ENCODE assay signal across 12 cellular contexts in genomic region chrX:153766871-153767673, GRCh38. TPM values are rescaled to one million over a fixed set of nuclear protein-coding genes. Genes with fewer than 3 reads are reported as not detected.
DNase-seq lines count a peak whose midpoint lies in the region; ATAC-seq and TF ChIP-seq lines count a peak whose summit lies in the region.
"Had no signal": no experiment of that assay in that cellular context is flagged by ENCODE, and none has a peak within 500 bp of the region (broad histone marks: within the 10 kb centered on the region; RNA-seq: fewer than 3 reads in every experiment).

No MANE protein-coding gene starts in this region.

- no peak for TF ChIP-seq CTCF in esophagus squamous epithelium (IDR thresholded peaks at IDR 0.05)

- no peak overlapping the region for H3K23ac ChIP-seq in mesendoderm (ENCODE audit: low read length)

- H3K27ac ChIP-seq in right cardiac atrium (ENCODE audit: low read length): no peak overlapping the region
- H3K27ac ChIP-seq in mesendoderm (ENCODE audit: low read depth, low read length): no peak overlapping the region
- H3K27ac ChIP-seq in esophagus squamous epithelium: no peak overlapping the region
- H3K27ac ChIP-seq: thyroid gland had no signal

- intact Hi-C loops in right cardiac atrium (cut with DNase I): loop anchor here in 2 of 4 donors (10.0 kb wide), 1 partner anchor 188 kb away; no protein-coding TSS in a partner anchor
- intact Hi-C loops in cardiac septum (cut with DNase I): no loop called here
- intact Hi-C loops in esophagus squamous epithelium (cut with DNase I): loop anchor here (5.0 kb wide), 1 partner anchor 180 kb away; no protein-coding TSS in a partner anchor

- H4K5ac ChIP-seq in mesendoderm (ENCODE audit: low read length): no peak overlapping the region

- no peaks in the 10 kb centered on the region for H3K79me1 ChIP-seq in mesendoderm (ENCODE audit: low read length)

- H2BK120ac ChIP-seq in mesendoderm (ENCODE audit: low read depth, low read length): no peak overlapping the region

- no peaks in the 10 kb centered on the region for H3K27me3 ChIP-seq in right cardiac atrium (ENCODE audit: control insufficient read depth, insufficient read depth)
- H3K27me3 ChIP-seq in mesendoderm (ENCODE audit: insufficient read depth, low read length, poor library complexity): no peaks in the 10 kb centered on the region
- H3K27me3 ChIP-seq in esophagus squamous epithelium: no peaks in the 10 kb centered on the region
- H3K27me3 ChIP-seq: thyroid gland had no signal

- H3K4me1 Mint-ChIP-seq in activated naive CD8-positive, alpha-beta T cell treated with anti-CD3 and anti-CD28 coated beads, Interleukin-2, amount 10 ng/mL, durations not matched to agents 7 days and 5 days: peaks cover 9% of the 10 kb centered on the region

- TF ChIP-seq POLR2A in esophagus squamous epithelium (IDR thresholded peaks at IDR 0.05): no peak

- H3K36me3 Mint-ChIP-seq in activated naive CD8-positive, alpha-beta T cell treated with anti-CD3 and anti-CD28 coated beads, Interleukin-2, amount 10 ng/mL, durations not matched to agents 7 days and 5 days: no peaks in the 10 kb centered on the region

- H3K4me3 ChIP-seq in right cardiac atrium (ENCODE audit: low read length) (no peak overlapping the region), mesendoderm (ENCODE audit: low read length) (no peak overlapping the region), esophagus squamous epithelium (no peak overlapping the region)
- H3K4me3 ChIP-seq: thyroid gland had no signal

- peak overlapping the region; percentile 34 for H3K56ac ChIP-seq in mesendoderm (ENCODE audit: low read length)

- no peak overlapping the region for H3K4ac ChIP-seq in mesendoderm (ENCODE audit: low read depth, low read length)

- no peak overlapping the region for H3K18ac ChIP-seq in mesendoderm (ENCODE audit: low read length)

- H3K79me2 ChIP-seq in mesendoderm (ENCODE audit: control insufficient read depth, insufficient read depth, low read length): no peaks in the 10 kb centered on the region

- DNase-seq in right cardiac atrium: peak; percentile 24 to 62 (median 35)
- DNase-seq in cardiac septum (ENCODE audit: low spot score): no peak
- DNase-seq in activated naive CD8-positive, alpha-beta T cell treated with anti-CD3 and anti-CD28 coated beads, Interleukin-2, amount 10 ng/mL, durations not matched to agents 7 days and 5 days: peak; percentile 23
- DNase-seq in mesendoderm: no peak
- no peak for DNase-seq in esophagus squamous epithelium (lab: John Stamatoyannopoulos, UW)
- DNase-seq in NCI-H69 (lab: John Stamatoyannopoulos, UW): no peak
- DNase-seq in cortex of kidney (lab: John Stamatoyannopoulos, UW): no peak
- no peak for DNase-seq in kidney tubule cell (ENCODE audit: low spot score)
- DNase-seq: T1000, thyroid gland had no signal

- WGBS in right cardiac atrium: 88% methylated on average over 56 of the region's 56 CpGs
- no CpG with 5 or more reads among the region's 56 CpGs for WGBS in mesendoderm (ENCODE audit: extremely low coverage, insufficient coverage, low lambda C conversion rate)
- 80 to 90% methylated on average over 5 to 20 of the region's 56 CpGs for WGBS in esophagus squamous epithelium, 2 donors

- H4K8ac ChIP-seq in mesendoderm (ENCODE audit: low read depth, low read length): no peak overlapping the region

- H3K4me1 ChIP-seq in right cardiac atrium (ENCODE audit: control insufficient read depth, insufficient read depth, low read length) (no peaks in the 10 kb centered on the region), mesendoderm (ENCODE audit: control insufficient read depth, low read depth, low read length) (no peaks in the 10 kb centered on the region), esophagus squamous epithelium (peaks cover 0 to 34% (median 20%) of the 10 kb centered on the region in 3 donors)
- H3K4me1 ChIP-seq: thyroid gland had no signal

- H3K9me3 ChIP-seq in right cardiac atrium (ENCODE audit: control insufficient read depth, low read length) (no peaks in the 10 kb centered on the region), esophagus squamous epithelium (no peaks in the 10 kb centered on the region)
- H3K9me3 ChIP-seq: thyroid gland had no signal

- H3K36me3 ChIP-seq in mesendoderm (ENCODE audit: control insufficient read depth, insufficient read depth, low read length) (no peaks in the 10 kb centered on the region), esophagus squamous epithelium (peaks cover 0 to 5% (median 0%) of the 10 kb centered on the region in 3 donors)
- H3K36me3 ChIP-seq: thyroid gland had no signal

- H3K27ac Mint-ChIP-seq in activated naive CD8-positive, alpha-beta T cell treated with anti-CD3 and anti-CD28 coated beads, Interleukin-2, amount 10 ng/mL, durations not matched to agents 7 days and 5 days: peak overlapping the region; percentile 87

- no peak for ATAC-seq in right cardiac atrium
- ATAC-seq in activated naive CD8-positive, alpha-beta T cell treated with anti-CD3 and anti-CD28 coated beads, Interleukin-2, amount 10 ng/mL, durations not matched to agents 7 days and 5 days (ENCODE audit: low read depth): no peak

- H3K4me2 ChIP-seq in mesendoderm (ENCODE audit: low read length): no peak overlapping the region

- H2AK5ac ChIP-seq in mesendoderm (ENCODE audit: low read length): no peak overlapping the region

- H3K9me3 Mint-ChIP-seq in activated naive CD8-positive, alpha-beta T cell treated with anti-CD3 and anti-CD28 coated beads, Interleukin-2, amount 10 ng/mL, durations not matched to agents 7 days and 5 days: no peaks in the 10 kb centered on the region
- H3K9me3 Mint-ChIP-seq: activated T-cell treated with anti-CD3 and anti-CD28 coated beads, Interleukin-2, amount 50 U/mL, for 24 hours; central memory CD8-positive, alpha-beta T cell had no signal

- peak overlapping the region; percentile 71 for H3K4me3 Mint-ChIP-seq in activated naive CD8-positive, alpha-beta T cell treated with anti-CD3 and anti-CD28 coated beads, Interleukin-2, amount 10 ng/mL, durations not matched to agents 7 days and 5 days
- H3K4me3 Mint-ChIP-seq: central memory CD8-positive, alpha-beta T cell had no signal

- no peak overlapping the region for H3K9ac ChIP-seq in mesendoderm (ENCODE audit: low read length)

- H2BK5ac ChIP-seq in mesendoderm (ENCODE audit: low read length): no peak overlapping the region

- H3K27me3 Mint-ChIP-seq in activated naive CD8-positive, alpha-beta T cell treated with anti-CD3 and anti-CD28 coated beads, Interleukin-2, amount 10 ng/mL, durations not matched to agents 7 days and 5 days: no peaks in the 10 kb centered on the region
- H3K27me3 Mint-ChIP-seq: central memory CD8-positive, alpha-beta T cell had no signal

- no peak overlapping the region for H2BK15ac ChIP-seq in mesendoderm (replicated peaks; ENCODE audit: low read depth)

- POLR2A ChIA-PET in activated naive CD8-positive, alpha-beta T cell treated with anti-CD3 and anti-CD28 coated beads, Interleukin-2, amount 10 ng/mL, durations not matched to agents 7 days and 5 days (lab: Charles Lee): no interaction called here

RNA-seq across cellular contexts. Expression of gene PLXNB3, which starts 3.0 kb away (rescaled TPM):
- total RNA-seq in right cardiac atrium (10 to 100 TPM in 1 of 4 donors, 1 to 10 TPM in 3; 7.0 to 10.9 (median 9.5) TPM), cardiac septum (7.6 TPM), esophagus squamous epithelium (10 to 100 TPM in 1 of 4 donors, 1 to 10 TPM in 3; 3.2 to 13.4 (median 6.9) TPM)
- polyA plus RNA-seq in right cardiac atrium: 6.8 TPM
- total RNA-seq in activated naive CD8-positive, alpha-beta T cell treated with anti-CD3 and anti-CD28 coated beads, Interleukin-2, amount 10 ng/mL, durations not matched to agents 7 days and 5 days: 1 to 10 TPM; 1.3 to 2.1 TPM
- polyA plus RNA-seq in mesendoderm (2013, experiment 1 of 2): 0.39 TPM
- polyA plus RNA-seq in mesendoderm (2013, experiment 2 of 2): 0.39 TPM

RNA-seq across cellular contexts. Expression of gene SRPK3, which starts 13.8 kb away (rescaled TPM):
- total RNA-seq in right cardiac atrium: 10 to 100 TPM; 27.0 to 53.1 (median 39.3) TPM
- polyA plus RNA-seq in right cardiac atrium: 36.5 TPM
- 54.7 TPM for total RNA-seq in cardiac septum
- not detected for total RNA-seq in activated naive CD8-positive, alpha-beta T cell treated with anti-CD3 and anti-CD28 coated beads, Interleukin-2, amount 10 ng/mL, durations not matched to agents 7 days and 5 days
- 0.18 TPM for polyA plus RNA-seq in mesendoderm (2013, experiment 1 of 2)
- 0.01 TPM for polyA plus RNA-seq in mesendoderm (2013, experiment 2 of 2)
- under 1 TPM in 3 of 4 donors, not detected in 1; 0.09 to 0.38 (median 0.15) TPM for total RNA-seq in esophagus squamous epithelium

RNA-seq across cellular contexts. Expression of gene IDH3G, which starts 27.1 kb away (rescaled TPM):
- total RNA-seq in right cardiac atrium (10 to 100 TPM; 60.6 to 68.6 (median 66.6) TPM), cardiac septum (68.5 TPM), esophagus squamous epithelium (10 to 100 TPM; 60.7 to 67.8 (median 64.1) TPM)
- 66.9 TPM for polyA plus RNA-seq in right cardiac atrium
- 10 to 100 TPM; 66.3 to 67.1 TPM for total RNA-seq in activated naive CD8-positive, alpha-beta T cell treated with anti-CD3 and anti-CD28 coated beads, Interleukin-2, amount 10 ng/mL, durations not matched to agents 7 days and 5 days
- polyA plus RNA-seq in mesendoderm (2013, experiment 1 of 2): 42.6 TPM
- 41.0 TPM for polyA plus RNA-seq in mesendoderm (2013, experiment 2 of 2)

RNA-seq across cellular contexts. Expression of gene SSR4, which starts 27.4 kb away (rescaled TPM):
- 100 to 1,000 TPM; 162 to 208 (median 193) TPM for total RNA-seq in right cardiac atrium
- 336 TPM for polyA plus RNA-seq in right cardiac atrium
- 140 TPM for total RNA-seq in cardiac septum
- total RNA-seq in activated naive CD8-positive, alpha-beta T cell treated with anti-CD3 and anti-CD28 coated beads, Interleukin-2, amount 10 ng/mL, durations not matched to agents 7 days and 5 days: 100 to 1,000 TPM; 158 to 162 TPM
- polyA plus RNA-seq in mesendoderm (2013, experiment 1 of 2): 237 TPM
- polyA plus RNA-seq in mesendoderm (2013, experiment 2 of 2): 230 TPM
- total RNA-seq in esophagus squamous epithelium: 100 to 1,000 TPM; 131 to 257 (median 159) TPM

RNA-seq across cellular contexts. Expression of gene ABCD1, which starts 42.4 kb away (rescaled TPM):
- total RNA-seq in right cardiac atrium: 10 to 100 TPM; 14.1 to 15.9 (median 15.5) TPM
- polyA plus RNA-seq in right cardiac atrium: 11.0 TPM
- 15.1 TPM for total RNA-seq in cardiac septum
- total RNA-seq in activated naive CD8-positive, alpha-beta T cell treated with anti-CD3 and anti-CD28 coated beads, Interleukin-2, amount 10 ng/mL, durations not matched to agents 7 days and 5 days: 10 to 100 TPM; 15.9 to 16.4 TPM
- polyA plus RNA-seq in mesendoderm (2013, experiment 1 of 2): 13.0 TPM
- polyA plus RNA-seq in mesendoderm (2013, experiment 2 of 2): 12.3 TPM
- total RNA-seq in esophagus squamous epithelium: 1 to 10 TPM; 1.8 to 5.0 (median 3.5) TPM

Comparison
In these comparisons a context has a peak if more than half of its experiments do, and no peak if none do; other contexts are left out.
1. DNase-seq: peak in right cardiac atrium (3 of 3) and activated naive CD8-positive, alpha-beta T cell treated with anti-CD3 and anti-CD28 coated beads, Interleukin-2, amount 10 ng/mL, durations not matched to agents 7 days and 5 days (single experiment); none in cardiac septum (single experiment), mesendoderm (single experiment), esophagus squamous epithelium (single experiment), NCI-H69 (single experiment), cortex of kidney (single experiment) and kidney tubule cell (single experiment).
2. RNA of gene SRPK3, which starts 13.8 kb away (total RNA-seq): 54.7 TPM in cardiac septum (single experiment) and 27.0 to 53.1 TPM in right cardiac atrium; 0.09 to 0.38 TPM in esophagus squamous epithelium and not detected in activated naive CD8-positive, alpha-beta T cell treated with anti-CD3 and anti-CD28 coated beads, Interleukin-2, amount 10 ng/mL, durations not matched to agents 7 days and 5 days; every median in the first group is over 10 times any median in the second.